33 cellular contexts compared by ENCODE assay signal in genomic region chr22:27424319-27424718, GRCh38.
A peak's percentile ranks its signal among the peaks of the same experiment; 100 is the strongest.
DNase-seq lines count a peak whose midpoint lies in the region; ATAC-seq and TF ChIP-seq lines count a peak whose summit lies in the region.
"Had no signal": no experiment of that assay in that cellular context is flagged by ENCODE, and none has a peak within 500 bp of the region (broad histone marks: within the 10 kb centered on the region; RNA-seq: fewer than 3 reads in every experiment).

No MANE protein-coding gene starts in this region.

- H3K27ac ChIP-seq in mammary epithelial cell (ENCODE audit: insufficient read depth, low read depth, low read length), result no peak overlapping the region
- H3K27ac ChIP-seq: 22Rv1, gastrocnemius medialis, hepatocyte, pancreas, PC-9, skin epidermis, upper lobe of right lung, VCaP had no signal

- H3K4me1 ChIP-seq in mammary epithelial cell (ENCODE audit: insufficient read depth, low read length), result peaks cover 26% of the 10 kb centered on the region

- peak; percentile 53 for DNase-seq in mammary epithelial cell
- no peak for DNase-seq in MCF 10A (ENCODE audit: unreplicated experiment)
- peak; percentile 86 for DNase-seq in amniotic epithelial cell (ENCODE audit: low read depth)
- peak; percentile 43 for DNase-seq in fibroblast of villous mesenchyme (ENCODE audit: low read depth)
- no peak for DNase-seq in activated naive CD4-positive, alpha-beta T cell treated with anti-CD3 and anti-CD28 coated beads, Interleukin-2, amount 50 U/mL, for 16 hours
- DNase-seq in immature natural killer cell, result no peak
- DNase-seq in T-helper 17 cell, result no peak
- DNase-seq: activated CD4-positive, alpha-beta T cell treated with anti-CD3 and anti-CD28 coated beads for 36 hours; activated CD8-positive, alpha-beta T cell treated with anti-CD3 and anti-CD28 coated beads, Interleukin-2, amount 10 ng/mL, durations not matched to agents 7 days and 5 days; central memory CD4-positive, alpha-beta T cell; dermis blood vessel endothelial cell; DMS79; endodermal cell; gastrocnemius medialis; NCI-H1105; NCI-H187; NCI-H526; pancreas; retina; SHP77; substantia nigra; T-helper 9 cell; upper lobe of right lung had no signal

- no peak overlapping the region for H3K4me2 ChIP-seq in mammary epithelial cell (ENCODE audit: insufficient read depth, low read depth, low read length)
- H3K4me2 ChIP-seq: hepatocyte, PC-9 had no signal

- H3K27me3 ChIP-seq in mammary epithelial cell (ENCODE audit: insufficient read depth, low read length), result no peaks in the 10 kb centered on the region
- H3K27me3 ChIP-seq: hepatocyte, pancreas, upper lobe of right lung had no signal

- BruUV-seq in mammary epithelial cell (replicated peaks; lab: Mats Ljungman, UMichigan) (no TSS peak), MCF 10A (replicated peaks; lab: Mats Ljungman, UMichigan) (no TSS peak)

- no peaks in the 10 kb centered on the region for H3K27me3 Mint-ChIP-seq in MCF 10A (ENCODE audit: insufficient read depth, unreplicated experiment)
- H3K27me3 Mint-ChIP-seq in immature natural killer cell (ENCODE audit: low read depth in 3 of 3), result peaks cover 12 to 18% (median 13%) of the 10 kb centered on the region in 3 donors
- H3K27me3 Mint-ChIP-seq in T-helper 17 cell, result peaks cover 8% of the 10 kb centered on the region

- H3K9me3 Mint-ChIP-seq in MCF 10A (ENCODE audit: unreplicated experiment) (peaks cover 16% of the 10 kb centered on the region), immature natural killer cell (peaks cover 0 to 2% (median 0%) of the 10 kb centered on the region in 6 donors)

- peaks cover 33% of the 10 kb centered on the region for H3K4me1 Mint-ChIP-seq in MCF 10A (ENCODE audit: insufficient read depth, unreplicated experiment)
- H3K4me1 Mint-ChIP-seq in immature natural killer cell, result no peaks in the 10 kb centered on the region
- no peaks in the 10 kb centered on the region for H3K4me1 Mint-ChIP-seq in T-helper 17 cell
- H3K4me1 Mint-ChIP-seq: activated CD4-positive, alpha-beta T cell treated with anti-CD3 and anti-CD28 coated beads for 36 hours; activated naive CD4-positive, alpha-beta T cell treated with anti-CD3 and anti-CD28 coated beads, Interleukin-2, amount 50 U/mL, for 24 hours; activated T-helper 17 cell treated with anti-CD3 and anti-CD28 coated beads, Interleukin-2, amount 50 U/mL, for 72 hours; endodermal cell; stimulated activated memory B cell treated with anti-CD40 and anti-IgM and Interleukin-4, amounts not matched to agents 10 μg/mL and 1 μg/mL and 100 μg/mL, for 72 hours had no signal

- H3K79me2 ChIP-seq in mammary epithelial cell (ENCODE audit: insufficient read depth, low read length), result no peaks in the 10 kb centered on the region
- H3K79me2 ChIP-seq: hepatocyte had no signal

- intact Hi-C loops in mammary epithelial cell (cut with micrococcal nuclease) (loop anchor here (5.0 kb wide), 2 partner anchors 293 to 378 kb away; partner anchors contain the start of gene MN1), MCF 10A (cut with micrococcal nuclease) (loop anchor here (5.0 kb wide), 1 partner anchor 53 kb away; no protein-coding TSS in a partner anchor)

- H3K36me3 Mint-ChIP-seq in MCF 10A (ENCODE audit: insufficient read depth, unreplicated experiment) (peaks cover 11% of the 10 kb centered on the region), immature natural killer cell (no peaks in the 10 kb centered on the region), T-helper 17 cell (ENCODE audit: low read depth) (no peaks in the 10 kb centered on the region)
- H3K36me3 Mint-ChIP-seq: activated naive CD4-positive, alpha-beta T cell treated with anti-CD3 and anti-CD28 coated beads, Interleukin-2, amount 50 U/mL, for 24 hours; stimulated activated memory B cell treated with anti-CD40 and anti-IgM and Interleukin-4, amounts not matched to agents 10 μg/mL and 1 μg/mL and 100 μg/mL, for 72 hours had no signal

- TF ChIP-seq CTCF in mammary epithelial cell (conservative IDR thresholded peaks at IDR 0.05 in 1 of 2, IDR thresholded peaks at IDR 0.05 in 1 of 2; ENCODE audit: extremely low read depth in 1 of 2, insufficient read depth in 1 of 2, low read depth in 1 of 2, low read length in 2 of 2) (no peak), MCF 10A (IDR thresholded peaks at IDR 0.05; ENCODE audit: unreplicated experiment) (no peak), fibroblast of villous mesenchyme (IDR thresholded peaks at IDR 0.05; ENCODE audit: insufficient read depth, low read depth, low read length) (no peak)

- H3K27ac Mint-ChIP-seq in MCF 10A (ENCODE audit: low read depth, unreplicated experiment), result no peak overlapping the region
- no peak overlapping the region for H3K27ac Mint-ChIP-seq in immature natural killer cell
- H3K27ac Mint-ChIP-seq in T-helper 17 cell, result no peak overlapping the region
- H3K27ac Mint-ChIP-seq: activated CD4-positive, alpha-beta T cell treated with anti-CD3 and anti-CD28 coated beads for 36 hours; activated CD8-positive, alpha-beta T cell treated with anti-CD3 and anti-CD28 coated beads, Interleukin-2, amount 10 ng/mL, durations not matched to agents 7 days and 5 days; activated naive CD4-positive, alpha-beta T cell treated with anti-CD3 and anti-CD28 coated beads, Interleukin-2, amount 50 U/mL, for 24 hours; activated T-helper 17 cell treated with anti-CD3 and anti-CD28 coated beads, Interleukin-2, amount 50 U/mL, for 72 hours; endodermal cell; stimulated activated memory B cell treated with anti-CD40 and anti-IgM and Interleukin-4, amounts not matched to agents 10 μg/mL and 1 μg/mL and 100 μg/mL, for 72 hours had no signal

- CTCF ChIA-PET in mammary epithelial cell (lab: Charles Lee; ENCODE audit: low non-redundant PET) (no interaction called here), MCF 10A (lab: Yijun Ruan, JAX) (no interaction called here)

- H3K4me3 Mint-ChIP-seq in MCF 10A (ENCODE audit: unreplicated experiment), result no peak overlapping the region
- H3K4me3 Mint-ChIP-seq in immature natural killer cell, result no peak overlapping the region
- H3K4me3 Mint-ChIP-seq in T-helper 17 cell, result no peak overlapping the region
- H3K4me3 Mint-ChIP-seq: activated CD4-positive, alpha-beta T cell treated with anti-CD3 and anti-CD28 coated beads for 36 hours; activated CD8-positive, alpha-beta T cell treated with anti-CD3 and anti-CD28 coated beads, Interleukin-2, amount 10 ng/mL, durations not matched to agents 7 days and 5 days; activated naive CD4-positive, alpha-beta T cell treated with anti-CD3 and anti-CD28 coated beads, Interleukin-2, amount 50 U/mL, for 24 hours; activated T-helper 17 cell treated with anti-CD3 and anti-CD28 coated beads, Interleukin-2, amount 50 U/mL, for 72 hours; endodermal cell; stimulated activated memory B cell treated with anti-CD40 and anti-IgM and Interleukin-4, amounts not matched to agents 10 μg/mL and 1 μg/mL and 100 μg/mL, for 72 hours had no signal

- H3K4me3 ChIP-seq in mammary epithelial cell (replicated peaks in 1 of 3; ENCODE audit: insufficient read depth in 1 of 3, low read depth in 2 of 3, low read length in 3 of 3) (no peak overlapping the region), fibroblast of villous mesenchyme (ENCODE audit: low read depth, low read length) (no peak overlapping the region)
- H3K4me3 ChIP-seq: gastrocnemius medialis, hepatocyte, pancreas, PC-9, skin epidermis, upper lobe of right lung had no signal

- dilution Hi-C loops in mammary epithelial cell (cut with HindIII; ENCODE audit: low sequenced_read_pairs), result no loop called here

- H2AFZ ChIP-seq in mammary epithelial cell (ENCODE audit: low read depth, low read length), result no peak overlapping the region
- H2AFZ ChIP-seq: hepatocyte, PC-9 had no signal

- H4K20me1 ChIP-seq in mammary epithelial cell (ENCODE audit: insufficient read depth, low read length), result no peaks in the 10 kb centered on the region

- POLR2A ChIA-PET in MCF 10A (lab: Yijun Ruan, JAX), result interaction anchor here (1.0 kb wide), 1 partner anchor 49 kb away, joined by 3 read pairs; no protein-coding TSS in a partner anchor

- in situ Hi-C loops in mammary epithelial cell (cut with MboI; ENCODE audit: low sequenced_read_pairs in 2 of 2), result loop anchor here in 1 of 2 donors (25.0 kb wide), 1 partner anchor 588 kb away; no protein-coding TSS in a partner anchor

- H3K9ac ChIP-seq in mammary epithelial cell (ENCODE audit: insufficient read depth, low read length), result no peak overlapping the region

- H3K9me3 ChIP-seq in mammary epithelial cell (replicated peaks; ENCODE audit: insufficient read depth, low read length) (no peaks in the 10 kb centered on the region), T-helper 17 cell (ENCODE audit: control insufficient read depth, low read length, poor library complexity, severe bottlenecking) (no peaks in the 10 kb centered on the region)
- H3K9me3 ChIP-seq: gastrocnemius medialis, pancreas, upper lobe of right lung had no signal

- ATAC-seq in GM18868 (IDR thresholded peaks at IDR 0.05; ENCODE audit: unreplicated experiment), result no peak
- ATAC-seq in T-helper 17 cell, result no peak
- ATAC-seq: activated CD4-positive, alpha-beta T cell treated with anti-CD3 and anti-CD28 coated beads for 36 hours; activated CD8-positive, alpha-beta T cell treated with anti-CD3 and anti-CD28 coated beads, Interleukin-2, amount 10 ng/mL, durations not matched to agents 7 days and 5 days; activated T-helper 17 cell treated with anti-CD3 and anti-CD28 coated beads, Interleukin-2, amount 50 U/mL, for 72 hours; esophagus mucosa; gastrocnemius medialis; pancreas; stimulated activated memory B cell treated with anti-CD40 and anti-IgM and Interleukin-4, amounts not matched to agents 10 μg/mL and 1 μg/mL and 100 μg/mL, for 72 hours; upper lobe of right lung had no signal

- no peaks in the 10 kb centered on the region for H3K36me3 ChIP-seq in mammary epithelial cell (ENCODE audit: insufficient read depth, low read length)
- H3K36me3 ChIP-seq: gastrocnemius medialis, pancreas, upper lobe of right lung had no signal

Comparison
In these comparisons a context has a peak if more than half of its experiments do, and no peak if none do; other contexts are left out.
1. DNase-seq: peak in mammary epithelial cell (single experiment), amniotic epithelial cell (single experiment) and fibroblast of villous mesenchyme (single experiment); none in MCF 10A (single experiment), activated naive CD4-positive, alpha-beta T cell treated with anti-CD3 and anti-CD28 coated beads, Interleukin-2, amount 50 U/mL, for 16 hours (single experiment), immature natural killer cell (0 of 3) and T-helper 17 cell (0 of 3).